1 cellular context compared by ENCODE assay signal in genomic region chr19:10565567-10566407, GRCh38.
TF ChIP-seq lines count a peak whose summit lies in the region.

Gene KRI1 (minus strand): TSS chr19:10566010. CDS start chr19:10565999, 11 bp downstream.

TF ChIP-seq in HepG2, 621 proteins besides CTCF, POLR2A, EP300 and RAD21 (continued from another document and continues in another):
- no peak for TF ChIP-seq ZBTB34 (CRISPR knock-in tag; IDR thresholded peaks at IDR 0.05)
- peak; percentile 90 for TF ChIP-seq SMAD1 (CRISPR knock-in tag; IDR thresholded peaks at IDR 0.05; ENCODE audit: borderline replicate concordance, low read depth)
- TF ChIP-seq KMT2A (CRISPR knock-in tag; IDR thresholded peaks at IDR 0.05): peak; percentile 81; the same call in 1 of the 2 replicates
- peak; percentile 86; the same call in 1 of the 2 replicates for TF ChIP-seq ZNF30 (CRISPR knock-in tag; IDR thresholded peaks at IDR 0.05)
- peak; percentile 49; the same call in 1 of the 2 replicates for TF ChIP-seq SKIL (CRISPR knock-in tag; IDR thresholded peaks at IDR 0.05; ENCODE audit: borderline replicate concordance)
- TF ChIP-seq JUN (CRISPR knock-in tag; IDR thresholded peaks at IDR 0.05): no peak
- no peak for TF ChIP-seq ARID3A (IDR thresholded peaks at IDR 0.05; ENCODE audit: low read depth, low read length)
- peak; percentile 90 for TF ChIP-seq YY1 (IDR thresholded peaks at IDR 0.05; ENCODE audit: insufficient read depth, insufficient replicate concordance, low read depth, low read length)
- no peak; the same call in 1 of the 2 replicates for TF ChIP-seq PRDM10 (CRISPR knock-in tag; IDR thresholded peaks at IDR 0.05; ENCODE audit: low read depth)
- TF ChIP-seq MLX (CRISPR knock-in tag; IDR thresholded peaks at IDR 0.05): 0 out of 2 replicates have a peak, but pooled peaks have one; percentile 73
- TF ChIP-seq ZNF788 (CRISPR knock-in tag; IDR thresholded peaks at IDR 0.05; ENCODE audit: borderline replicate concordance): peak; percentile 96; the same call in 1 of the 2 replicates
- peak; percentile 95 for TF ChIP-seq HOXA3 (CRISPR knock-in tag; IDR thresholded peaks at IDR 0.05)
- 0 out of 2 replicates have a peak, but pooled peaks have one; percentile 1 for TF ChIP-seq PCBP1 (IDR thresholded peaks at IDR 0.05; ENCODE audit: borderline replicate concordance, low read depth, low read length)
- peak; percentile 82; the same call in 1 of the 2 replicates for TF ChIP-seq ZSCAN21 (CRISPR knock-in tag; IDR thresholded peaks at IDR 0.05; ENCODE audit: borderline replicate concordance)
- TF ChIP-seq ZNF326 (CRISPR knock-in tag; IDR thresholded peaks at IDR 0.05; ENCODE audit: borderline replicate concordance): no peak
- TF ChIP-seq CCAR2 (optimal IDR thresholded peaks at IDR 0.05; ENCODE audit: low read depth, low read length): no peak
- no peak for TF ChIP-seq GABPA (IDR thresholded peaks at IDR 0.05; ENCODE audit: low read depth, low read length)
- peak; percentile 27 for TF ChIP-seq GABPA (CRISPR knock-in tag; IDR thresholded peaks at IDR 0.05; ENCODE audit: low read depth)
- TF ChIP-seq CEBPZ (IDR thresholded peaks at IDR 0.05; ENCODE audit: low read length): no peak
- TF ChIP-seq TP53 (CRISPR knock-in tag; conservative IDR thresholded peaks at IDR 0.05): no peak
- TF ChIP-seq MIER2 (CRISPR knock-in tag; IDR thresholded peaks at IDR 0.05): peak; percentile 66
- 0 out of 2 replicates have a peak, but pooled peaks have one; percentile 14 for TF ChIP-seq HCFC1 (IDR thresholded peaks at IDR 0.05; ENCODE audit: low read depth, low read length)
- peak; percentile 71; the same call in 1 of the 2 replicates for TF ChIP-seq TSC22D2 (CRISPR knock-in tag; IDR thresholded peaks at IDR 0.05; ENCODE audit: borderline replicate concordance)
- TF ChIP-seq RCOR2 (CRISPR knock-in tag; IDR thresholded peaks at IDR 0.05): no peak
- 0 out of 2 replicates have a peak, but pooled peaks have one; percentile 35 for TF ChIP-seq ZNF83 (CRISPR knock-in tag; IDR thresholded peaks at IDR 0.05; ENCODE audit: borderline replicate concordance)
- TF ChIP-seq ZNF614 (CRISPR knock-in tag; IDR thresholded peaks at IDR 0.05; ENCODE audit: borderline replicate concordance): 0 out of 2 replicates have a peak, but pooled peaks have one; percentile 84
- no peak for TF ChIP-seq SSRP1 (CRISPR knock-in tag; IDR thresholded peaks at IDR 0.05)
- peak; percentile 89 for TF ChIP-seq IKZF5 (CRISPR knock-in tag; IDR thresholded peaks at IDR 0.05)
- TF ChIP-seq ZNF549 (CRISPR knock-in tag; IDR thresholded peaks at IDR 0.05): no peak
- peak; percentile 97 for TF ChIP-seq ZNF724P (CRISPR knock-in tag; IDR thresholded peaks at IDR 0.05; ENCODE audit: borderline replicate concordance)
- TF ChIP-seq SP4 (CRISPR knock-in tag; IDR thresholded peaks at IDR 0.05): peak; percentile 96
- TF ChIP-seq TARDBP (CRISPR knock-in tag; IDR thresholded peaks at IDR 0.05): 0 out of 2 replicates have a peak, but pooled peaks have one; percentile 27
- peak; percentile 32; the same call in 1 of the 2 replicates for TF ChIP-seq ZNF7 (CRISPR knock-in tag; IDR thresholded peaks at IDR 0.05)
- TF ChIP-seq SRF (IDR thresholded peaks at IDR 0.05; ENCODE audit: low read depth, low read length): no peak
- peak; percentile 77; the same call in 1 of the 2 replicates for TF ChIP-seq HOXA9 (CRISPR knock-in tag; IDR thresholded peaks at IDR 0.05; ENCODE audit: borderline replicate concordance)
- no peak for TF ChIP-seq SKI (IDR thresholded peaks at IDR 0.05; ENCODE audit: partially characterized antibody)
- no peak for TF ChIP-seq NFE2L2 (IDR thresholded peaks at IDR 0.05; ENCODE audit: low read length)
- TF ChIP-seq SOX6 (IDR thresholded peaks at IDR 0.05): no peak
- 0 out of 2 replicates have a peak, but pooled peaks have one; percentile 65 for TF ChIP-seq SOX6 (CRISPR knock-in tag; IDR thresholded peaks at IDR 0.05)
- peak; percentile 96; the same call in 1 of the 2 replicates for TF ChIP-seq ZNF138 (CRISPR knock-in tag; IDR thresholded peaks at IDR 0.05; ENCODE audit: low read depth)
- no peak for TF ChIP-seq KDM1A (CRISPR knock-in tag; IDR thresholded peaks at IDR 0.05)
- no peak for TF ChIP-seq ZNF180 (CRISPR knock-in tag; IDR thresholded peaks at IDR 0.05; ENCODE audit: borderline replicate concordance, low read depth)
- TF ChIP-seq ZNF124 (CRISPR knock-in tag; IDR thresholded peaks at IDR 0.05): peak; percentile 96
- TF ChIP-seq KLF15 (CRISPR knock-in tag; IDR thresholded peaks at IDR 0.05; ENCODE audit: borderline replicate concordance): 0 out of 2 replicates have a peak, but pooled peaks have one; percentile 58
- TF ChIP-seq HMGXB3 (CRISPR knock-in tag; IDR thresholded peaks at IDR 0.05; ENCODE audit: borderline replicate concordance): peak; percentile 66; the same call in 1 of the 2 replicates
- no peak for TF ChIP-seq ZNF354B (CRISPR knock-in tag; IDR thresholded peaks at IDR 0.05)
